Comparison of ENCODE assay signal across 11 cellular contexts in the genomic region with DNA sequence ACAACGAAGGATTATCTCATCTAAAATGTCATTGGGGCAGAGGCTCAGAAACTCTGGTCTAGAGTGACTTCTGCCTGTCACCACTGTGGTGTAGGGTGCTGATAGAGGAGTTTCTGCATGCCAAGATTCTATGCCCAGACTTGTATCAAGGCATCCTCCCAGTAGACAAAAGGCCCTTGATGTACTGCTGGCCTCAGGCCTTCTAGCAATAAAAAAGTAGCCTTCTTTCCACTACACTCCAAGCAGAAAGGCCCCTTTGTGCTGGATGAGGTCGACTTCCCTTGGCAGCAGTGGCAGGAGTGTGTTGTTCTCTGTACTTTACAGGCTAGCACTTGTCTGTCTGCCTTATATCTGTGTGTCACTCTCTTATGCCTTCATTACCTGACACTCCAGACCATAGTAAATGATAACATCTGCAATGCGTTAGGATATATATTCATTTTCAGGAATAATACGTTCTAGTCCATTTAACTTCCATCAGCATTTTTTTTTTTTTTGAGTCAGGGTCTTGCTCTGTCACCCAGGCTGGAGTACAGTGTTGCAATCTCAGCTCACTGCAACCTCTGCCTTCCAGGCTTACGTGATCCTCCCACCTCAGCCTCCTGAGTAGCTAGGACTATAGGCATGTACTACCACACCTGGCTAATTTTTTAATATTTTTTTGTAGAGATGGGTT. TPM values are rescaled to one million over a fixed set of nuclear protein-coding genes. Genes with fewer than 3 reads are reported as not detected.
DNase-seq lines count a peak whose midpoint lies in the region; ATAC-seq and TF ChIP-seq lines count a peak whose summit lies in the region.
"Had no signal": no experiment of that assay in that cellular context is flagged by ENCODE, and none has a peak within 500 bp of the region (broad histone marks: within the 10 kb centered on the region; RNA-seq: fewer than 3 reads in every experiment).

No MANE protein-coding gene starts in this region.

- peak overlapping the region; percentile 36 to 70 for H3K27ac Mint-ChIP-seq in natural killer cell
- no peak overlapping the region for H3K27ac Mint-ChIP-seq in natural killer cell treated with Interleukin-12 subunit alpha and Interleukin-12 subunit beta and Interleukin-15 and Interleukin-18, amount 100 ng/mL, for 72 hours

- H4K8ac ChIP-seq in mesenchymal stem cell (ENCODE audit: low read length): no peak overlapping the region

- no peaks in the 10 kb centered on the region for H3K9me3 Mint-ChIP-seq in natural killer cell
- no peaks in the 10 kb centered on the region for H3K9me3 Mint-ChIP-seq in natural killer cell treated with Interleukin-12 subunit alpha and Interleukin-12 subunit beta and Interleukin-15 and Interleukin-18, amount 100 ng/mL, for 72 hours

- no peak overlapping the region for H3K4me2 ChIP-seq in mesenchymal stem cell (ENCODE audit: low read length, poor library complexity, severe bottlenecking)

- ATAC-seq in natural killer cell (no peak), aorta (ENCODE audit: low FRiP score) (peak; percentile 24), HG02973 (IDR thresholded peaks at IDR 0.05; ENCODE audit: unreplicated experiment) (no peak), GM19035 (IDR thresholded peaks at IDR 0.05; ENCODE audit: unreplicated experiment) (no peak)
- ATAC-seq in natural killer cell treated with Interleukin-12 subunit alpha and Interleukin-12 subunit beta and Interleukin-15 and Interleukin-18, amount 100 ng/mL, for 72 hours: no peak

- WGBS in mesenchymal stem cell: 44% methylated on average over 4 of the region's 5 CpGs
- 38 to 41% methylated on average over 5 of the region's 5 CpGs for WGBS in aorta, 2 donors

- H2BK5ac ChIP-seq in mesenchymal stem cell (ENCODE audit: low read depth, low read length, poor library complexity, severe bottlenecking): no peak overlapping the region

- peak overlapping the region; percentile 47 for H3K27ac ChIP-seq in cingulate gyrus (ENCODE audit: low read depth, low read length)
- no peak overlapping the region for H3K27ac ChIP-seq in mesenchymal stem cell (ENCODE audit: low read length, poor library complexity, severe bottlenecking)
- no peak overlapping the region for H3K27ac ChIP-seq in aorta (ENCODE audit: low read depth in 1 of 2, low read length in 2 of 2)
- H3K27ac ChIP-seq: left lung had no signal

- H3K9ac ChIP-seq in mesenchymal stem cell (ENCODE audit: low read length): no peak overlapping the region

- H3K14ac ChIP-seq in mesenchymal stem cell (ENCODE audit: low read length in 2 of 2): no peak overlapping the region

- no peaks in the 10 kb centered on the region for H3K36me3 Mint-ChIP-seq in natural killer cell
- no peaks in the 10 kb centered on the region for H3K36me3 Mint-ChIP-seq in natural killer cell treated with Interleukin-12 subunit alpha and Interleukin-12 subunit beta and Interleukin-15 and Interleukin-18, amount 100 ng/mL, for 72 hours

- H2AK5ac ChIP-seq in mesenchymal stem cell (ENCODE audit: low read length, severe bottlenecking): no peak overlapping the region

- H3K4me3 ChIP-seq in mesenchymal stem cell (ENCODE audit: insufficient read depth in 1 of 2, low read depth in 1 of 2, low read length in 2 of 2): no peak overlapping the region
- no peak overlapping the region for H3K4me3 ChIP-seq in aorta (ENCODE audit: low read length in 2 of 2)
- H3K4me3 ChIP-seq: left lung had no signal

- H3K4me1 ChIP-seq in mesenchymal stem cell (ENCODE audit: control insufficient read depth, insufficient read depth, low read depth, low read length): no peaks in the 10 kb centered on the region
- peaks cover 1 to 3% of the 10 kb centered on the region in 2 donors for H3K4me1 ChIP-seq in aorta (ENCODE audit: control insufficient read depth in 1 of 2, insufficient read depth in 2 of 2, low read length in 2 of 2)

- H3K4ac ChIP-seq in mesenchymal stem cell (ENCODE audit: low read depth in 1 of 2, low read length in 2 of 2): peak overlapping the region; percentile 21 to 24

- no peak overlapping the region for H4K91ac ChIP-seq in mesenchymal stem cell (ENCODE audit: low read length)

- H3K23ac ChIP-seq in mesenchymal stem cell (ENCODE audit: low read length in 2 of 2): no peak overlapping the region

- H2AFZ ChIP-seq in mesenchymal stem cell (ENCODE audit: low read depth, low read length): no peak overlapping the region

- no peak overlapping the region for H3K4me3 Mint-ChIP-seq in natural killer cell
- no peak overlapping the region for H3K4me3 Mint-ChIP-seq in natural killer cell treated with Interleukin-12 subunit alpha and Interleukin-12 subunit beta and Interleukin-15 and Interleukin-18, amount 100 ng/mL, for 72 hours

- H3K9me3 ChIP-seq in mesenchymal stem cell (ENCODE audit: control insufficient read depth, low read length) (no peaks in the 10 kb centered on the region), aorta (ENCODE audit: control insufficient read depth, low read length) (no peaks in the 10 kb centered on the region)
- H3K9me3 ChIP-seq: left lung had no signal

- DNase-seq in natural killer cell (no peak), mesenchymal stem cell (no peak), aorta (no peak), NOMO-1 (lab: John Stamatoyannopoulos, UW; ENCODE audit: unreplicated experiment in 2 of 2) (no peak)
- no peak for DNase-seq in natural killer cell treated with Interleukin-12 subunit alpha and Interleukin-12 subunit beta and Interleukin-15 and Interleukin-18, amount 100 ng/mL, for 72 hours (ENCODE audit: low spot score)
- DNase-seq: activated CD8-positive, alpha-beta memory T cell treated with anti-CD3 and anti-CD28 coated beads for 24 hours; left lung; NCI-H524 had no signal

- peaks cover 32% of the 10 kb centered on the region for H3K79me1 ChIP-seq in mesenchymal stem cell (replicated peaks; ENCODE audit: low read length, poor library complexity, severe bottlenecking)

- peak overlapping the region in 1 of 2 experiments; percentile 31 for H2BK12ac ChIP-seq in mesenchymal stem cell (ENCODE audit: low read length in 2 of 2)

- no peak for TF ChIP-seq CTCF in natural killer cell (IDR thresholded peaks at IDR 0.05)

- H3K18ac ChIP-seq in mesenchymal stem cell (ENCODE audit: low read depth in 1 of 2, low read length in 2 of 2): peak overlapping the region; percentile 9 to 22

- H2BK120ac ChIP-seq in mesenchymal stem cell (ENCODE audit: low read depth, low read length): no peak overlapping the region

- peaks cover 54 to 55% of the 10 kb centered on the region in 2 donors for H3K4me1 Mint-ChIP-seq in natural killer cell
- H3K4me1 Mint-ChIP-seq in natural killer cell treated with Interleukin-12 subunit alpha and Interleukin-12 subunit beta and Interleukin-15 and Interleukin-18, amount 100 ng/mL, for 72 hours (ENCODE audit: low read depth in 2 of 2): peaks cover 33 to 46% of the 10 kb centered on the region in 2 donors

- H3K27me3 Mint-ChIP-seq in natural killer cell (ENCODE audit: low read depth in 2 of 2): no peaks in the 10 kb centered on the region
- no peaks in the 10 kb centered on the region for H3K27me3 Mint-ChIP-seq in natural killer cell treated with Interleukin-12 subunit alpha and Interleukin-12 subunit beta and Interleukin-15 and Interleukin-18, amount 100 ng/mL, for 72 hours

- H3K27me3 ChIP-seq in mesenchymal stem cell (ENCODE audit: control insufficient read depth in 1 of 2, insufficient read depth in 1 of 2, low read length in 2 of 2): no peaks in the 10 kb centered on the region
- no peaks in the 10 kb centered on the region for H3K27me3 ChIP-seq in aorta (ENCODE audit: control insufficient read depth in 1 of 2, insufficient read depth in 2 of 2, low read length in 1 of 2)
- H3K27me3 ChIP-seq: left lung had no signal

- intact Hi-C loops in natural killer cell (cut with micrococcal nuclease) (no loop called here), aorta (cut with DNase I) (no loop called here)

- H3K36me3 ChIP-seq in mesenchymal stem cell (ENCODE audit: control insufficient read depth in 1 of 2, insufficient read depth in 2 of 2, low read depth in 1 of 2, low read length in 2 of 2): no peaks in the 10 kb centered on the region
- H3K36me3 ChIP-seq in aorta (ENCODE audit: control insufficient read depth in 1 of 2, insufficient read depth in 2 of 2, low read length in 1 of 2): peaks cover 0 to 3% of the 10 kb centered on the region in 2 donors
- H3K36me3 ChIP-seq: left lung had no signal

- no peak overlapping the region for H2BK15ac ChIP-seq in mesenchymal stem cell (ENCODE audit: low read depth, poor library complexity, severe bottlenecking)

RNA-seq across cellular contexts. Expression of gene RRM1, which starts 49.5 kb away (rescaled TPM):
- total RNA-seq in natural killer cell (10 to 100 TPM; 17.0 to 37.6 (median 24.4) TPM), aorta (10 to 100 TPM; 22.5 to 33.5 TPM)
- total RNA-seq in natural killer cell treated with Interleukin-12 subunit alpha and Interleukin-12 subunit beta and Interleukin-15 and Interleukin-18, amount 100 ng/mL, for 72 hours: 100 to 1,000 TPM; 109 to 181 TPM
- polyA plus RNA-seq in mesenchymal stem cell (2013, experiment 1 of 2): 22.6 TPM
- 25.7 TPM for polyA plus RNA-seq in mesenchymal stem cell (2013, experiment 2 of 2)
- 10 to 100 TPM; 17.0 to 20.9 TPM for polyA plus RNA-seq in aorta

Comparison
In these comparisons a context has a peak if more than half of its experiments do, and no peak if none do; other contexts are left out.
1. H3K27ac Mint-ChIP-seq: peak in natural killer cell (2 of 2); none in natural killer cell treated with Interleukin-12 subunit alpha and Interleukin-12 subunit beta and Interleukin-15 and Interleukin-18, amount 100 ng/mL, for 72 hours (0 of 2).